Comparison of ENCODE assay signal across 12 cellular contexts in the genomic region with DNA sequence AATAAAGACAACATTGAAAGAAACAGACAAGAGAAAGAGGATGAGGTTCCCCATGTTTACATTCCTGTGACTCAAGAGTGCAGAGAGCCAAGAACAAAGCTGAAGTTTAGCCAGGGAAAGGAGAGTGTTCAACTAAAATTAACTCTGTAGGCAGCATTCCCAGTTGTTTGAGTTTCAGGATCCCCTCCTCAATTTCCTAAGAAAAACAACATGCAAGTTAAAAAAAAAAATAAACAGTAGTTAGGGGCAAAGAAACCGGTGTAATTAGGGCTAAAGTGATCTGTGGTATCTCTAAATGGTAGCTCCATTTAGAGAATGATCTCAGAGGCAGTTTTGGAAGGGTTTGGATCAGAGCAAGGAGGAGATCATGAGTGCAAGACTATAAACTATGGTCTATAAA. TPM values are rescaled to one million over a fixed set of nuclear protein-coding genes. Genes with fewer than 3 reads are reported as not detected.
A peak's percentile ranks its signal among the peaks of the same experiment; 100 is the strongest.
DNase-seq lines count a peak whose midpoint lies in the region; ATAC-seq, FAIRE-seq and TF ChIP-seq lines count a peak whose summit lies in the region.
"Had no signal": no experiment of that assay in that cellular context is flagged by ENCODE, and none has a peak within 500 bp of the region (broad histone marks: within the 10 kb centered on the region; RNA-seq: fewer than 3 reads in every experiment).

No MANE protein-coding gene starts in this region.

- H4K20me1 ChIP-seq in Karpas-422 (ENCODE audit: insufficient read depth, low read depth, low read length): no peaks in the 10 kb centered on the region

- H3K4me3 ChIP-seq in SJSA1 (no peak overlapping the region), pancreas (no peak overlapping the region), Karpas-422 (ENCODE audit: low read length) (no peak overlapping the region)

- TF ChIP-seq CTCF in pancreas (IDR thresholded peaks at IDR 0.05): no peak

- H3K4me1 ChIP-seq in SJSA1 (replicated peaks) (peaks cover 41% of the 10 kb centered on the region), pancreas (no peaks in the 10 kb centered on the region), Karpas-422 (ENCODE audit: low read length) (no peaks in the 10 kb centered on the region)

- FAIRE-seq in pancreas (lab: Jason Lieb, UNC): peak; percentile 80

- WGBS in pancreas, 2 donors: 38 to 73% methylated on average over 1 of the region's 1 CpG

- H3K27me3 ChIP-seq in SJSA1 (replicated peaks): no peaks in the 10 kb centered on the region
- H3K27me3 ChIP-seq in pancreas: no peaks in the 10 kb centered on the region
- H3K27me3 ChIP-seq in Karpas-422 (ENCODE audit: low read length): no peaks in the 10 kb centered on the region

- H3K27ac ChIP-seq in SJSA1: peak overlapping the region; percentile 36; the same call in 1 of the 2 replicates
- H3K27ac ChIP-seq in pancreas: no peak overlapping the region
- H3K27ac ChIP-seq in Karpas-422 (ENCODE audit: low read length): no peak overlapping the region

- H3K4me2 ChIP-seq in Karpas-422 (ENCODE audit: low read depth, low read length, poor library complexity, severe bottlenecking): no peak overlapping the region

- H3K36me3 ChIP-seq in SJSA1: no peaks in the 10 kb centered on the region
- no peaks in the 10 kb centered on the region for H3K36me3 ChIP-seq in pancreas
- H3K36me3 ChIP-seq in Karpas-422 (ENCODE audit: insufficient read depth, low read length): no peaks in the 10 kb centered on the region

- no peaks in the 10 kb centered on the region for H3K9me2 ChIP-seq in Karpas-422 (replicated peaks; ENCODE audit: insufficient read depth, low read length)

- DNase-seq in SJSA1 (ENCODE audit: low read depth in 1 of 2, low spot score in 2 of 2): peak in 1 of 2 experiments; percentile 42
- peak; percentile 75 for DNase-seq in fibroblast of gingiva (ENCODE audit: low read depth)
- DNase-seq in pancreas: no peak
- no peak for DNase-seq in NCI-H1105 (lab: John Stamatoyannopoulos, UW)
- no peak for DNase-seq in Karpas-422
- no peak for DNase-seq in foreskin melanocyte
- DNase-seq: activated CD4-positive, alpha-beta memory T cell treated with anti-CD3 and anti-CD28 coated beads, Interleukin-2, amount 10 ng/mL, durations not matched to agents 7 days and 5 days; activated gamma-delta T cell; left cardiac atrium; NCI-H2171 treated with DMSO at 0.1 percent for 48 hours; nucleus accumbens had no signal

- ATAC-seq in pancreas (peak in 1 of 4 donors; percentile 52), HG03139 (IDR thresholded peaks at IDR 0.05; ENCODE audit: unreplicated experiment) (no peak)
- ATAC-seq: left cardiac atrium had no signal

- H3K9me3 ChIP-seq in SJSA1 (replicated peaks) (no peaks in the 10 kb centered on the region), pancreas (no peaks in the 10 kb centered on the region), Karpas-422 (ENCODE audit: low read length) (no peaks in the 10 kb centered on the region)

- intact Hi-C loops in pancreas (cut with DNase I): no loop called here

- H3K9ac ChIP-seq in Karpas-422 (ENCODE audit: low read length): no peak overlapping the region

- H2AFZ ChIP-seq in Karpas-422 (ENCODE audit: low read length): no peak overlapping the region

- no peaks in the 10 kb centered on the region for H3K79me2 ChIP-seq in Karpas-422 (ENCODE audit: low read length)

RNA-seq across cellular contexts. Expression of gene RAB23, which starts 30.9 kb away (rescaled TPM):
- total RNA-seq in SJSA1 (2014; rRNA removed; shearing (Covaris generic)): 77.8 and 94.3 TPM in 2 replicates
- total RNA-seq in pancreas: 1 to 10 TPM in 4 of 6 donors, under 1 TPM in 2; 0.69 to 4.5 (median 1.6) TPM
- 1 to 10 TPM in 1 of 2 donors, under 1 TPM in 1; 0.80 to 2.6 TPM for polyA plus RNA-seq in pancreas
- 2.8 and 3.9 TPM in 2 replicates for total RNA-seq in Karpas-422 (2014; rRNA removed; shearing (Covaris generic); ENCODE audit: low replicate concordance)

Comparison
In these comparisons a context has a peak if more than half of its experiments do, and no peak if none do; other contexts are left out.
1. RNA of gene RAB23, which starts 30.9 kb away (total RNA-seq): 77.8 to 94.3 TPM in SJSA1; 2.8 to 3.9 TPM in Karpas-422 and 0.69 to 4.5 TPM in pancreas; every median in the first group is over 10 times any median in the second.